Comparison of ENCODE assay signal across 10 cellular contexts in the genomic region with DNA sequence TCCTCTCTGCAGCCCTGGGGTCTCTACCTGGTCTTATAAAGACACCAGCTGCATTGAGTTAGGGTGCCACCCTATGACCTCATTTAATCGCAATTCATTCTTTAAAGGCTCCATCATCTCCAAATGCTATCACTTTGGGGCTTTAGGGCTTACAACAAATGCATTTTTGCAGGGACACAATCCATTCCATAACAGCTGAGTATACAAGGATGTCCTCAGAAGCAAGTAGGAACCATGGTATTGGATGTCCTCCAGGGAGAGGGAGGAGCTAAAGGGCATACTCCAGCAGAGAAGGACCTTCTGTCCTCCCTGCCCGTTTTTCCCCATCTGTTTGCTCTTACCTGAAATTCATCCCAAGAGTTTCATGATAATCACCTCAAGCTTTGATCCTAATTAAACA. TPM values are rescaled to one million over a fixed set of nuclear protein-coding genes. Genes with fewer than 3 reads are reported as not detected.
DNase-seq lines count a peak whose midpoint lies in the region; ATAC-seq, FAIRE-seq and TF ChIP-seq lines count a peak whose summit lies in the region.
"Had no signal": no experiment of that assay in that cellular context is flagged by ENCODE, and none has a peak within 500 bp of the region (broad histone marks: within the 10 kb centered on the region; RNA-seq: fewer than 3 reads in every experiment).

No MANE protein-coding gene starts in this region.

- WGBS in pancreas, 2 donors: 36% methylated on average over 2 of the region's 2 CpGs

- peaks cover 18% of the 10 kb centered on the region for H3K4me1 ChIP-seq in GM23338 (ENCODE audit: insufficient read depth)
- peaks cover 0 to 9% (median 0%) of the 10 kb centered on the region in 3 donors for H3K4me1 ChIP-seq in pancreas
- no peaks in the 10 kb centered on the region for H3K4me1 ChIP-seq in uterus

- no peak overlapping the region for H3K4me3 ChIP-seq in GM23338
- no peak overlapping the region for H3K4me3 ChIP-seq in pancreas
- no peak overlapping the region for H3K4me3 ChIP-seq in uterus

- H3K4me2 ChIP-seq in GM23338: no peak overlapping the region

- no peak for TF ChIP-seq POLR2A in uterus (IDR thresholded peaks at IDR 0.05)

- no peak overlapping the region for H2AFZ ChIP-seq in GM23338

- no peak for FAIRE-seq in pancreas (lab: Jason Lieb, UNC)

- H3K36me3 ChIP-seq in GM23338 (ENCODE audit: insufficient read depth) (0 out of 2 replicates have a peak, but pooled peaks cover 9% of the 10 kb centered on the region), pancreas (peaks cover 0 to 25% (median 0%) of the 10 kb centered on the region in 3 donors), uterus (no peaks in the 10 kb centered on the region)

- H3K36me3 Mint-ChIP-seq in GM23338 (ENCODE audit: low read depth): peaks cover 32% of the 10 kb centered on the region
- peaks cover 19% of the 10 kb centered on the region for H3K36me3 Mint-ChIP-seq in chondrocyte (ENCODE audit: low read depth)

- peaks cover 20% of the 10 kb centered on the region; the same call in 1 of the 2 replicates for H3F3A ChIP-seq in GM23338 (replicated peaks; ENCODE audit: low read depth)

- H3K4me3 Mint-ChIP-seq in GM23338 (no peak overlapping the region), chondrocyte (ENCODE audit: unreplicated experiment) (no peak overlapping the region)

- H3K27ac ChIP-seq in GM23338 (ENCODE audit: low read depth) (0 out of 2 replicates have a peak overlapping the region, but pooled peaks have one; percentile 5), pancreas (no peak overlapping the region), uterus (no peak overlapping the region)
- H3K27ac ChIP-seq: epithelial cell of prostate had no signal

- H3K9me3 ChIP-seq in pancreas: no peaks in the 10 kb centered on the region
- no peaks in the 10 kb centered on the region for H3K9me3 ChIP-seq in uterus

- no peak for TF ChIP-seq CTCF in GM23338 (conservative IDR thresholded peaks at IDR 0.05; ENCODE audit: low read depth in 2 of 2)
- no peak for TF ChIP-seq CTCF in pancreas (IDR thresholded peaks at IDR 0.05)
- no peak for TF ChIP-seq CTCF in chondrocyte (IDR thresholded peaks at IDR 0.05)
- TF ChIP-seq CTCF in uterus (IDR thresholded peaks at IDR 0.05): no peak

- ATAC-seq in GM23338: peak; percentile 19; the same call in 2 of the 3 replicates
- peak; percentile 41 for ATAC-seq in esophagus mucosa
- ATAC-seq in pancreas: peak; percentile 64 to 80 (median 74)

- intact Hi-C loops in pancreas (cut with DNase I): no loop called here
- intact Hi-C loops in uterus (cut with DNase I; ENCODE audit: low total_unique reads): loop anchor here (5.0 kb wide), 1 partner anchor 142 kb away; no protein-coding TSS in a partner anchor

- DNase-seq in GM23338 (ENCODE audit: low spot score) (peak; percentile 36), NCI-H226 (peak; percentile 20), pancreas (no peak), chondrocyte (ENCODE audit: low spot score) (no peak), uterus (no peak), LoVo (ENCODE audit: low spot score) (no peak)
- DNase-seq in central memory CD4-positive, alpha-beta T cell: no peak

- H3K27ac Mint-ChIP-seq in GM23338 (no peak overlapping the region; the same call in 1 of the 2 replicates), chondrocyte (ENCODE audit: unreplicated experiment) (no peak overlapping the region)
- H3K27ac Mint-ChIP-seq: activated B cell treated with CpG ODN at 0.5 μM for 24 hours had no signal

- H3K27me3 ChIP-seq in GM23338 (ENCODE audit: insufficient read depth) (no peaks in the 10 kb centered on the region), pancreas (no peaks in the 10 kb centered on the region), uterus (no peaks in the 10 kb centered on the region)

- no peaks in the 10 kb centered on the region for H3K79me2 ChIP-seq in GM23338 (replicated peaks; ENCODE audit: insufficient read depth)

- peaks cover 8% of the 10 kb centered on the region; the same call in 1 of the 2 replicates for H3K9me2 ChIP-seq in GM23338 (ENCODE audit: insufficient read depth)

- no peaks in the 10 kb centered on the region for H4K20me1 ChIP-seq in GM23338 (replicated peaks; ENCODE audit: insufficient read depth)

- H3K9me3 Mint-ChIP-seq in GM23338: no peaks in the 10 kb centered on the region; the same call in 2 of the 3 replicates
- H3K9me3 Mint-ChIP-seq in chondrocyte (ENCODE audit: low read depth): no peaks in the 10 kb centered on the region
- H3K9me3 Mint-ChIP-seq: activated B cell treated with CpG ODN at 0.5 μM for 24 hours had no signal

- H3K4me1 Mint-ChIP-seq in GM23338: peaks cover 42% of the 10 kb centered on the region
- peaks cover 43% of the 10 kb centered on the region for H3K4me1 Mint-ChIP-seq in chondrocyte (ENCODE audit: low read depth)

- H3K27me3 Mint-ChIP-seq in GM23338 (ENCODE audit: insufficient read depth, low read depth, poor library complexity): peaks cover 8% of the 10 kb centered on the region
- no peaks in the 10 kb centered on the region for H3K27me3 Mint-ChIP-seq in chondrocyte (ENCODE audit: low read depth)

TF ChIP-seq in GM23338, 12 proteins besides CTCF, POLR2A, EP300 and RAD21 (continues in another document):
- TF ChIP-seq, protein P1, sequence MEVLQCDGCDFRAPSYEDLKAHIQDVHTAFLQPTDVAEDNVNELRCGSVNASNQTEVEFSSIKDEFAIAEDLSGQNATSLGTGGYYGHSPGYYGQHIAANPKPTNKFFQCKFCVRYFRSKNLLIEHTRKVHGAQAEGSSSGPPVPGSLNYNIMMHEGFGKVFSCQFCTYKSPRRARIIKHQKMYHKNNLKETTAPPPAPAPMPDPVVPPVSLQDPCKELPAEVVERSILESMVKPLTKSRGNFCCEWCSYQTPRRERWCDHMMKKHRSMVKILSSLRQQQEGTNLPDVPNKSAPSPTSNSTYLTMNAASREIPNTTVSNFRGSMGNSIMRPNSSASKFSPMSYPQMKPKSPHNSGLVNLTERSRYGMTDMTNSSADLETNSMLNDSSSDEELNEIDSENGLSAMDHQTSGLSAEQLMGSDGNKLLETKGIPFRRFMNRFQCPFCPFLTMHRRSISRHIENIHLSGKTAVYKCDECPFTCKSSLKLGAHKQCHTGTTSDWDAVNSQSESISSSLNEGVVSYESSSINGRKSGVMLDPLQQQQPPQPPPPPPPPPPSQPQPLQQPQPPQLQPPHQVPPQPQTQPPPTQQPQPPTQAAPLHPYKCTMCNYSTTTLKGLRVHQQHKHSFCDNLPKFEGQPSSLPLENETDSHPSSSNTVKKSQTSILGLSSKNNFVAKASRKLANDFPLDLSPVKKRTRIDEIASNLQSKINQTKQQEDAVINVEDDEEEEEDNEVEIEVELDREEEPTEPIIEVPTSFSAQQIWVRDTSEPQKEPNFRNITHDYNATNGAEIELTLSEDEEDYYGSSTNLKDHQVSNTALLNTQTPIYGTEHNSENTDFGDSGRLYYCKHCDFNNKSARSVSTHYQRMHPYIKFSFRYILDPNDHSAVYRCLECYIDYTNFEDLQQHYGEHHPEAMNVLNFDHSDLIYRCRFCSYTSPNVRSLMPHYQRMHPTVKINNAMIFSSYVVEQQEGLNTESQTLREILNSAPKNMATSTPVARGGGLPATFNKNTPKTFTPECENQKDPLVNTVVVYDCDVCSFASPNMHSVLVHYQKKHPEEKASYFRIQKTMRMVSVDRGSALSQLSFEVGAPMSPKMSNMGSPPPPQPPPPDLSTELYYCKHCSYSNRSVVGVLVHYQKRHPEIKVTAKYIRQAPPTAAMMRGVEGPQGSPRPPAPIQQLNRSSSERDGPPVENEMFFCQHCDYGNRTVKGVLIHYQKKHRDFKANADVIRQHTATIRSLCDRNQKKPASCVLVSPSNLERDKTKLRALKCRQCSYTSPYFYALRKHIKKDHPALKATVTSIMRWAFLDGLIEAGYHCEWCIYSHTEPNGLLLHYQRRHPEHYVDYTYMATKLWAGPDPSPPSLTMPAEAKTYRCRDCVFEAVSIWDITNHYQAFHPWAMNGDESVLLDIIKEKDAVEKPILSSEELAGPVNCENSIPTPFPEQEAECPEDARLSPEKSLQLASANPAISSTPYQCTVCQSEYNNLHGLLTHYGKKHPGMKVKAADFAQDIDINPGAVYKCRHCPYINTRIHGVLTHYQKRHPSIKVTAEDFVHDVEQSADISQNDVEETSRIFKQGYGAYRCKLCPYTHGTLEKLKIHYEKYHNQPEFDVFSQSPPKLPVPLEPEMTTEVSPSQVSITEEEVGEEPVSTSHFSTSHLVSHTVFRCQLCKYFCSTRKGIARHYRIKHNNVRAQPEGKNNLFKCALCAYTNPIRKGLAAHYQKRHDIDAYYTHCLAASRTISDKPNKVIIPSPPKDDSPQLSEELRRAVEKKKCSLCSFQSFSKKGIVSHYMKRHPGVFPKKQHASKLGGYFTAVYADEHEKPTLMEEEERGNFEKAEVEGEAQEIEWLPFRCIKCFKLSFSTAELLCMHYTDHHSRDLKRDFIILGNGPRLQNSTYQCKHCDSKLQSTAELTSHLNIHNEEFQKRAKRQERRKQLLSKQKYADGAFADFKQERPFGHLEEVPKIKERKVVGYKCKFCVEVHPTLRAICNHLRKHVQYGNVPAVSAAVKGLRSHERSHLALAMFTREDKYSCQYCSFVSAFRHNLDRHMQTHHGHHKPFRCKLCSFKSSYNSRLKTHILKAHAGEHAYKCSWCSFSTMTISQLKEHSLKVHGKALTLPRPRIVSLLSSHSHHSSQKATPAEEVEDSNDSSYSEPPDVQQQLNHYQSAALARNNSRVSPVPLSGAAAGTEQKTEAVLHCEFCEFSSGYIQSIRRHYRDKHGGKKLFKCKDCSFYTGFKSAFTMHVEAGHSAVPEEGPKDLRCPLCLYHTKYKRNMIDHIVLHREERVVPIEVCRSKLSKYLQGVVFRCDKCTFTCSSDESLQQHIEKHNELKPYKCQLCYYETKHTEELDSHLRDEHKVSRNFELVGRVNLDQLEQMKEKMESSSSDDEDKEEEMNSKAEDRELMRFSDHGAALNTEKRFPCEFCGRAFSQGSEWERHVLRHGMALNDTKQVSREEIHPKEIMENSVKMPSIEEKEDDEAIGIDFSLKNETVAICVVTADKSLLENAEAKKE (CRISPR knock-in tag; IDR thresholded peaks at IDR 0.05): no peak
- no peak for TF ChIP-seq JUNB (IDR thresholded peaks at IDR 0.05; ENCODE audit: unreplicated experiment)
- TF ChIP-seq, protein P2, sequence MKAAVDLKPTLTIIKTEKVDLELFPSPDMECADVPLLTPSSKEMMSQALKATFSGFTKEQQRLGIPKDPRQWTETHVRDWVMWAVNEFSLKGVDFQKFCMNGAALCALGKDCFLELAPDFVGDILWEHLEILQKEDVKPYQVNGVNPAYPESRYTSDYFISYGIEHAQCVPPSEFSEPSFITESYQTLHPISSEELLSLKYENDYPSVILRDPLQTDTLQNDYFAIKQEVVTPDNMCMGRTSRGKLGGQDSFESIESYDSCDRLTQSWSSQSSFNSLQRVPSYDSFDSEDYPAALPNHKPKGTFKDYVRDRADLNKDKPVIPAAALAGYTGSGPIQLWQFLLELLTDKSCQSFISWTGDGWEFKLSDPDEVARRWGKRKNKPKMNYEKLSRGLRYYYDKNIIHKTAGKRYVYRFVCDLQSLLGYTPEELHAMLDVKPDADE (IDR thresholded peaks at IDR 0.05): no peak

RNA-seq across cellular contexts. Expression of a gene that starts 30.3 kb away (rescaled TPM):
- total RNA-seq in GM23338 (2014; rRNA removed; shearing (Covaris generic)): 48.8 and 50.9 TPM in 2 replicates
- polyA plus RNA-seq in GM23338 (2016; fragmentation: Nextera tagmentation; extraction: Ambion mirVana) (40.2 and 44.1 TPM in 2 replicates), pancreas (10 to 100 TPM in 1 of 2 donors, 1 to 10 TPM in 1; 6.6 to 10.3 TPM)
- total RNA-seq in esophagus mucosa (21.5 TPM), pancreas (10 to 100 TPM; 10.6 to 20.1 (median 14.6) TPM), chondrocyte (16.6 to 24.0 TPM (median 19.4 TPM) in 3 replicates), uterus (10 to 100 TPM in 3 of 4 donors, 1 to 10 TPM in 1; 5.4 to 54.8 (median 19.9) TPM)

Comparison
In these comparisons a context has a peak if more than half of its experiments do, and no peak if none do; other contexts are left out.
1. ATAC-seq: peak in every context shown above with its lines; median percentile 74 in pancreas; 41 in esophagus mucosa; 19 in GM23338.
2. DNase-seq: peak in GM23338 (single experiment) and NCI-H226 (single experiment); none in pancreas (0 of 6), chondrocyte (single experiment), uterus (0 of 2), central memory CD4-positive, alpha-beta T cell (single experiment) and LoVo (single experiment).